Comparison of ENCODE assay signal across 16 cellular contexts in genomic region chr11:64071849-64072248, GRCh38. TPM values are rescaled to one million over a fixed set of nuclear protein-coding genes. Genes with fewer than 3 reads are reported as not detected.
"Had no signal": no experiment of that assay in that cellular context is flagged by ENCODE, and none has a peak within 500 bp of the region (broad histone marks: within the 10 kb centered on the region; RNA-seq: fewer than 3 reads in every experiment).

No MANE protein-coding gene starts in this region.

- H3K27ac Mint-ChIP-seq: activated naive CD4-positive, alpha-beta T cell treated with anti-CD3 and anti-CD28 coated beads for 36 hours; activated naive CD8-positive, alpha-beta T cell treated with anti-CD3 and anti-CD28 coated beads, Interleukin-2, amount 50 U/mL, for 24 hours; activated T-helper 17 cell treated with anti-CD3 and anti-CD28 coated beads, Interleukin-2, amount 50 U/mL, for 72 hours; mesothelial cell of epicardium had no signal

- H3K27ac ChIP-seq: foreskin keratinocyte, lower lobe of right lung, right atrium auricular region, skin epidermis, suprapubic skin, upper lobe of right lung had no signal

- H3K36me3 ChIP-seq: lower lobe of right lung, right atrium auricular region, suprapubic skin, upper lobe of right lung had no signal

- H3K4me1 ChIP-seq: foreskin keratinocyte, lower lobe of right lung, upper lobe of right lung had no signal

- H3K4me3 Mint-ChIP-seq: activated naive CD4-positive, alpha-beta T cell treated with anti-CD3 and anti-CD28 coated beads for 36 hours; activated naive CD8-positive, alpha-beta T cell treated with anti-CD3 and anti-CD28 coated beads, Interleukin-2, amount 50 U/mL, for 24 hours; activated T-helper 17 cell treated with anti-CD3 and anti-CD28 coated beads, Interleukin-2, amount 50 U/mL, for 72 hours; mesothelial cell of epicardium had no signal

- H3K27me3 ChIP-seq: right atrium auricular region, suprapubic skin, upper lobe of right lung had no signal

- H3K27me3 Mint-ChIP-seq: activated naive CD8-positive, alpha-beta T cell treated with anti-CD3 and anti-CD28 coated beads, Interleukin-2, amount 50 U/mL, for 24 hours; activated T-helper 17 cell treated with anti-CD3 and anti-CD28 coated beads, Interleukin-2, amount 50 U/mL, for 72 hours had no signal

- H3K9me3 Mint-ChIP-seq: activated naive CD4-positive, alpha-beta T cell treated with anti-CD3 and anti-CD28 coated beads for 36 hours; activated naive CD8-positive, alpha-beta T cell treated with anti-CD3 and anti-CD28 coated beads, Interleukin-2, amount 50 U/mL, for 24 hours; activated T-helper 17 cell treated with anti-CD3 and anti-CD28 coated beads, Interleukin-2, amount 50 U/mL, for 72 hours; mesothelial cell of epicardium had no signal

- H3K4me3 ChIP-seq: lower lobe of right lung, right atrium auricular region, skin epidermis, suprapubic skin, upper lobe of right lung had no signal

- H3K36me3 Mint-ChIP-seq: mesothelial cell of epicardium had no signal

- H3K9me3 ChIP-seq: lower lobe of right lung, right atrium auricular region, suprapubic skin, upper lobe of right lung had no signal

- DNase-seq: activated CD4-positive, alpha-beta T cell treated with anti-CD3 and anti-CD28 coated beads, Interleukin-2, amount 50 U/mL, for 48 hours; activated naive CD4-positive, alpha-beta T cell treated with anti-CD3 and anti-CD28 coated beads for 36 hours; activated naive CD8-positive, alpha-beta T cell treated with anti-CD3 and anti-CD28 coated beads, Interleukin-2, amount 50 U/mL, for 24 hours; foreskin keratinocyte; left cardiac atrium; lower lobe of right lung; stimulated activated CD4-positive, alpha-beta T cell treated with anti-CD3 and anti-CD28 coated beads, Interleukin-15, amount 100 ng/mL, for 24 hours; stimulated activated CD4-positive, alpha-beta T cell treated with anti-CD3 and anti-CD28 coated beads, Interleukin-4, amount 100 ng/mL, for 1 hour; stimulated activated naive CD4-positive, alpha-beta T cell treated with Interleukin-2 at 50 U/mL for 16 hours; T-helper 9 cell; upper lobe of right lung had no signal

RNA-seq across cellular contexts. Expression of gene FLRT1, which starts 36.1 kb away (rescaled TPM):
- total RNA-seq: activated T-helper 17 cell treated with anti-CD3 and anti-CD28 coated beads, Interleukin-2, amount 50 U/mL, for 72 hours; foreskin keratinocyte; lower lobe of right lung; suprapubic skin; upper lobe of right lung had no signal
- polyA plus RNA-seq: foreskin keratinocyte had no signal
